Comparison of ENCODE assay signal across 1 cellular context in the genomic region with DNA sequence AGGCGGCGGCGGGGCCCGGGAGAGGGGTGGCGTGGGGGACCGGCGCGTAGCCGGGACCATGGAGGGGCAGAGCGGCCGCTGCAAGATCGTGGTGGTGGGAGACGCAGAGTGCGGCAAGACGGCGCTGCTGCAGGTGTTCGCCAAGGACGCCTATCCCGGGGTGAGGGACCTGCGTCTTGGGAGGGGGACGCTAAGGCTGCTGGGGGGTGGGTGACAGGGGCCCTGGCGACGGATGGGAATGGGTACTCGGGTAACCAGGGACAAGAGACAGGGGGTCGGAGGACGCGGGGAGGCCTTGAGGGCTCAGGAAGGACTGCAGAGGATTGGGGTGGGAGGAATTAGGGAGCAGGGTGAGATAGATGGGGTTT.
TF ChIP-seq lines count a peak whose summit lies in the region.

No MANE protein-coding gene starts in this region.

TF ChIP-seq in endothelial cell of umbilical vein, 7 proteins besides CTCF, POLR2A, EP300 and RAD21:
- TF ChIP-seq MAX (IDR thresholded peaks at IDR 0.05; ENCODE audit: insufficient read depth, insufficient read length) = no peak
- no peak for TF ChIP-seq FOS (IDR thresholded peaks at IDR 0.05; ENCODE audit: borderline replicate concordance, insufficient read depth, low read length)
- TF ChIP-seq JUN (IDR thresholded peaks at IDR 0.05; ENCODE audit: borderline replicate concordance, insufficient read depth, insufficient read length, low read depth) = no peak
- TF ChIP-seq MYC (IDR thresholded peaks at IDR 0.05; ENCODE audit: low read depth, low read length) = no peak
- TF ChIP-seq GATA2 (IDR thresholded peaks at IDR 0.05; ENCODE audit: insufficient read depth, insufficient read length, low read depth, low read length) = no peak
- TF ChIP-seq POLR2AphosphoS5 (IDR thresholded peaks at IDR 0.05; ENCODE audit: insufficient read depth, low read depth, low read length) = no peak
- no peak for TF ChIP-seq EZH2 (IDR thresholded peaks at IDR 0.05; ENCODE audit: borderline replicate concordance, low read depth, low read length, severe bottlenecking)
